Comparison of ENCODE assay signal across 24 cellular contexts in the genomic region with DNA sequence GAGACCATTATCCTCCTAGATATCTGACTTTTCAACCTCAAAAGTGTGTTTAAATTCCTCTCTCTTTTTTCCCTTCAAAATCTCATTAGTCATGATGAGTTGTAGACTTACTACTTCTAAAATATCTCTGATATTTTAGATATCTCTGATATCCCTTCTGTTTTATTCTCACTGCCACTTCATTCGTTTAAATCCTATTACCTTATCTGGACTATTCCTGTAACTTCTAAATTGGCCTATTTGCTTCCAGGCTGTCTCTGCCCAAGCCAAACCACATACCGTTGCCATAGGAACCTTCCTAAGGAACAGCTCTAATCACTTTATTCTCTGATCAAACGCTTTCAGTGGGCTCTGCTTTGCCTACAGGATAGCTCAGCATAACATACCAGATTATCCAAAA.
"Had no signal": no experiment of that assay in that cellular context is flagged by ENCODE, and none has a peak within 500 bp of the region (broad histone marks: within the 10 kb centered on the region; RNA-seq: fewer than 3 reads in every experiment).

No MANE protein-coding gene starts in this region.

- H3K4me1 Mint-ChIP-seq: activated CD4-positive, alpha-beta T cell treated with anti-CD3 and anti-CD28 coated beads, Interleukin-2, amount 10 ng/mL, durations not matched to agents 7 days and 5 days had no signal

- H3K27ac Mint-ChIP-seq: activated CD4-positive, alpha-beta memory T cell treated with anti-CD3 and anti-CD28 coated beads for 36 hours; activated CD4-positive, alpha-beta T cell treated with anti-CD3 and anti-CD28 coated beads, Interleukin-2, amount 10 ng/mL, durations not matched to agents 7 days and 5 days; activated naive CD8-positive, alpha-beta T cell had no signal

- H3K27me3 Mint-ChIP-seq: activated CD4-positive, alpha-beta memory T cell treated with anti-CD3 and anti-CD28 coated beads for 36 hours; activated CD4-positive, alpha-beta T cell treated with anti-CD3 and anti-CD28 coated beads, Interleukin-2, amount 10 ng/mL, durations not matched to agents 7 days and 5 days; activated naive CD8-positive, alpha-beta T cell had no signal

- FAIRE-seq: colon, RCC 7860 had no signal

- DNase-seq: activated CD4-positive, alpha-beta memory T cell treated with anti-CD3 and anti-CD28 coated beads for 36 hours; activated CD4-positive, alpha-beta T cell treated with anti-CD3 and anti-CD28 coated beads, Interleukin-2, amount 10 ng/mL, durations not matched to agents 7 days and 5 days; activated CD4-positive, CD25-positive, alpha-beta regulatory T cell; activated CD8-positive, alpha-beta memory T cell treated with anti-CD3 and anti-CD28 coated beads for 24 hours; activated effector memory CD4-positive, alpha-beta T cell treated with anti-CD3 and anti-CD28 coated beads, Interleukin-2, amount 50 U/mL, for 16 hours; activated naive CD4-positive, alpha-beta T cell treated with Interleukin-2 at 50 U/mL for 16 hours; activated T-cell treated with anti-CD3 and anti-CD28 coated beads, Interleukin-2, amount 50 U/mL, for 4 hours; amygdala; cerebellar nuclear complex; MG63; NCI-H1105; NCI-H1436; NCI-H1694 treated with DMSO at 0.1 percent for 48 hours; NCI-H2029 treated with DMSO at 0.1 percent for 48 hours; NCI-H446; NCI-H524; NCI-H774; PC-3; SHP77; T-helper 1 cell had no signal

- H3K4me3 Mint-ChIP-seq: activated CD4-positive, alpha-beta memory T cell treated with anti-CD3 and anti-CD28 coated beads for 36 hours; activated CD4-positive, alpha-beta T cell treated with anti-CD3 and anti-CD28 coated beads, Interleukin-2, amount 10 ng/mL, durations not matched to agents 7 days and 5 days; activated naive CD8-positive, alpha-beta T cell; activated T-cell treated with anti-CD3 and anti-CD28 coated beads, Interleukin-2, amount 50 U/mL, for 4 hours had no signal

- H3K4me3 ChIP-seq: MG63 had no signal

- H3K27ac ChIP-seq: VCaP had no signal

- H3K36me3 ChIP-seq: MG63 had no signal

- H3K36me3 Mint-ChIP-seq: activated CD4-positive, alpha-beta memory T cell treated with anti-CD3 and anti-CD28 coated beads for 36 hours; activated naive CD8-positive, alpha-beta T cell had no signal

- H3K27me3 ChIP-seq: MG63 had no signal

- ATAC-seq: activated T-cell treated with anti-CD3 and anti-CD28 coated beads, Interleukin-2, amount 50 U/mL, for 4 hours; PC-3 had no signal
